Comparison of ENCODE assay signal across 15 cellular contexts in the genomic region with DNA sequence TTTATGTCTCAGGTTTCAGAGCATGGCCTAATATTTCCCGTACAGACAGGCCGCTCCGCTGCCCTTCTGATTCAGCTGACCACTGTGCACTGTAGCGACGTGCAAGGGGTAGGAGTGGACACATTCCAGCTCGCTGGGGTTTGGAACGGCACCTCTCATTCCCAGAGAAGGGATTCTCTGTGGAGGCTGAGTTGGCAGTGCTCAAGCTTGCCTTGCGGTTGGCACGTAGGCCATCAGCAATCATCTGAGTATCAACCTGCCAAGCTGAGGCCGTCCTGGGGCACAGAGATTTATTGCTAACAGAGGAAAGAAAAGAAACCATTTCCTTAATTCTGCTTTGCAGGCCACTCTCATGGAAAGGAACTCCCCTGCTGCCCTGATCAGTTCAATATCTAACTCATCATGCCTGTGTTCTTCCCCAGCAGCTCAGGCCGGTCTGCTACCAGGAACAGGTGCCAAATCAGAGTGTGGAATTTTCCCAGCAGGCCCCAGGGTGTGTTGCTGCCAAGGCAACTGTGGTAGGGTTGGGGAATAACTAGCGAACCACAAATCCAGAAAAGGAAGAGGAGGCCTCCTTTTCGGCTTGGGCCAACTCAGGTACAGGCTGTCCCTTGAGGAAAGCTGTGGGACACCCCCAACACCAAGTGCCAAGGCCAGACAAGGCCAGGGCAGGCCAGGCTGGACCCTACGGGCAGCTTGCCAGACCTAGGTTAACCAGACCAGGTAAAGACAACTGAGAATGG.
DNase-seq lines count a peak whose midpoint lies in the region; ATAC-seq and TF ChIP-seq lines count a peak whose summit lies in the region.
"Had no signal": no experiment of that assay in that cellular context is flagged by ENCODE, and none has a peak within 500 bp of the region (broad histone marks: within the 10 kb centered on the region; RNA-seq: fewer than 3 reads in every experiment).

No MANE protein-coding gene starts in this region.

- no peaks in the 10 kb centered on the region for H3K79me2 ChIP-seq in neural progenitor cell (ENCODE audit: low read depth)

- H3K9me3 ChIP-seq in neural progenitor cell (ENCODE audit: low read depth), result no peaks in the 10 kb centered on the region
- H3K9me3 ChIP-seq: esophagus muscularis mucosa had no signal

- H3K9ac ChIP-seq in neural progenitor cell, result no peak overlapping the region

- no peak overlapping the region for H3K4me2 ChIP-seq in neural progenitor cell

- no peak overlapping the region for H3K27ac Mint-ChIP-seq in stimulated activated naive CD8-positive, alpha-beta T cell treated with anti-CD3 and anti-CD28 coated beads, Interleukin-15, amount 100 ng/mL, for 72 hours
- H3K27ac Mint-ChIP-seq in neural progenitor cell, result no peak overlapping the region
- H3K27ac Mint-ChIP-seq: activated CD8-positive, alpha-beta T cell treated with anti-CD3 and anti-CD28 coated beads for 36 hours; stimulated activated effector memory CD8-positive, alpha-beta T cell treated with anti-CD3 and anti-CD28 coated beads, Interleukin-12 subunit alpha, Interleukin-12 subunit beta, amount 100 ng/mL, for 72 hours had no signal

- no peak overlapping the region for H3K4me3 ChIP-seq in neural progenitor cell
- H3K4me3 ChIP-seq: esophagus muscularis mucosa had no signal

- H3K4me3 Mint-ChIP-seq in stimulated activated naive CD8-positive, alpha-beta T cell treated with anti-CD3 and anti-CD28 coated beads, Interleukin-15, amount 100 ng/mL, for 72 hours, result no peak overlapping the region
- no peak overlapping the region for H3K4me3 Mint-ChIP-seq in neural progenitor cell
- H3K4me3 Mint-ChIP-seq: activated CD8-positive, alpha-beta T cell treated with anti-CD3 and anti-CD28 coated beads for 36 hours; stimulated activated effector memory CD8-positive, alpha-beta T cell treated with anti-CD3 and anti-CD28 coated beads, Interleukin-12 subunit alpha, Interleukin-12 subunit beta, amount 100 ng/mL, for 72 hours had no signal

- no peak for DNase-seq in stimulated activated naive CD8-positive, alpha-beta T cell treated with anti-CD3 and anti-CD28 coated beads, Interleukin-15, amount 100 ng/mL, for 72 hours
- DNase-seq in stimulated activated naive CD8-positive, alpha-beta T cell treated with anti-CD3 and anti-CD28 coated beads, Interleukin-15, Interleukin-2, amounts not matched to agents 100 U/mL and 50 U/mL, for 24 hours, result no peak
- DNase-seq in fibroblast of gingiva (ENCODE audit: low read depth) (peak; percentile 84), neural progenitor cell (ENCODE audit: low spot score) (no peak), KBM-7 (no peak)
- DNase-seq in activated CD4-positive, alpha-beta T cell treated with anti-CD3 and anti-CD28 coated beads, Interleukin-2, amount 50 U/mL, for 4 hours, result no peak
- DNase-seq: 8988T; activated CD8-positive, alpha-beta T cell treated with anti-CD3 and anti-CD28 coated beads for 36 hours; GF-D8; NCI-H2171 treated with DMSO at 0.1 percent for 48 hours had no signal

- in situ Hi-C loops in KBM-7 (cut with MboI; ENCODE audit: low pct_unique_long_range_greater_than_20kb, low sequenced_read_pairs), result no loop called here

- no peaks in the 10 kb centered on the region for H3K36me3 ChIP-seq in neural progenitor cell
- H3K36me3 ChIP-seq: esophagus muscularis mucosa had no signal

- no peaks in the 10 kb centered on the region for H3K27me3 ChIP-seq in neural progenitor cell
- H3K27me3 ChIP-seq: esophagus muscularis mucosa had no signal

- H3K9me3 Mint-ChIP-seq in stimulated activated naive CD8-positive, alpha-beta T cell treated with anti-CD3 and anti-CD28 coated beads, Interleukin-15, amount 100 ng/mL, for 72 hours, result peaks cover 0 to 8% of the 10 kb centered on the region in 2 donors
- no peaks in the 10 kb centered on the region for H3K9me3 Mint-ChIP-seq in neural progenitor cell
- H3K9me3 Mint-ChIP-seq: activated CD8-positive, alpha-beta T cell treated with anti-CD3 and anti-CD28 coated beads for 36 hours; stimulated activated effector memory CD8-positive, alpha-beta T cell treated with anti-CD3 and anti-CD28 coated beads, Interleukin-12 subunit alpha, Interleukin-12 subunit beta, amount 100 ng/mL, for 72 hours had no signal

- H3K27ac ChIP-seq in neural progenitor cell, result no peak overlapping the region

- no peaks in the 10 kb centered on the region for H3K4me1 ChIP-seq in neural progenitor cell

- no peaks in the 10 kb centered on the region for H3K36me3 Mint-ChIP-seq in neural progenitor cell
- H3K36me3 Mint-ChIP-seq: stimulated activated effector memory CD8-positive, alpha-beta T cell treated with anti-CD3 and anti-CD28 coated beads, Interleukin-12 subunit alpha, Interleukin-12 subunit beta, amount 100 ng/mL, for 72 hours had no signal

- H2AFZ ChIP-seq in neural progenitor cell (replicated peaks), result peak overlapping the region; percentile 34

- no peaks in the 10 kb centered on the region for H3F3A ChIP-seq in neural progenitor cell (ENCODE audit: low read depth)

- TF ChIP-seq CTCF in neural progenitor cell (IDR thresholded peaks at IDR 0.05), result no peak

- ATAC-seq in stimulated activated naive CD8-positive, alpha-beta T cell treated with anti-CD3 and anti-CD28 coated beads, Interleukin-15, amount 100 ng/mL, for 72 hours, result peak; percentile 6
- ATAC-seq in stimulated activated naive CD8-positive, alpha-beta T cell treated with anti-CD3 and anti-CD28 coated beads, Interleukin-15, Interleukin-2, amounts not matched to agents 100 U/mL and 50 U/mL, for 24 hours, result no peak
- ATAC-seq in HG02885 (IDR thresholded peaks at IDR 0.05; ENCODE audit: poor library complexity, unreplicated experiment), result no peak
- no peak for ATAC-seq in GM21515 (IDR thresholded peaks at IDR 0.05; ENCODE audit: unreplicated experiment)
- ATAC-seq: activated CD8-positive, alpha-beta T cell treated with anti-CD3 and anti-CD28 coated beads for 36 hours; SK-N-SH treated with all-trans-retinoic acid at 6 μM for 48 hours; stimulated activated effector memory CD8-positive, alpha-beta T cell treated with anti-CD3 and anti-CD28 coated beads, Interleukin-12 subunit alpha, Interleukin-12 subunit beta, amount 100 ng/mL, for 72 hours had no signal

- H3K27me3 Mint-ChIP-seq in stimulated activated naive CD8-positive, alpha-beta T cell treated with anti-CD3 and anti-CD28 coated beads, Interleukin-15, amount 100 ng/mL, for 72 hours, result no peaks in the 10 kb centered on the region
- peaks cover 2% of the 10 kb centered on the region for H3K27me3 Mint-ChIP-seq in neural progenitor cell (ENCODE audit: insufficient read depth, low read depth)
- H3K27me3 Mint-ChIP-seq: activated CD8-positive, alpha-beta T cell treated with anti-CD3 and anti-CD28 coated beads for 36 hours had no signal

- no peaks in the 10 kb centered on the region for H4K20me1 ChIP-seq in neural progenitor cell (ENCODE audit: low read depth)

- peaks cover 14% of the 10 kb centered on the region for H3K4me1 Mint-ChIP-seq in stimulated activated naive CD8-positive, alpha-beta T cell treated with anti-CD3 and anti-CD28 coated beads, Interleukin-15, amount 100 ng/mL, for 72 hours
- H3K4me1 Mint-ChIP-seq in neural progenitor cell, result peaks cover 8% of the 10 kb centered on the region
